ENCODE assay signal across 35 cellular contexts in genomic region chr5:63261695-63262094, GRCh38.
"Had no signal": no experiment of that assay in that cellular context is flagged by ENCODE, and none has a peak within 500 bp of the region (broad histone marks: within the 10 kb centered on the region; RNA-seq: fewer than 3 reads in every experiment).

No MANE protein-coding gene starts in this region.

- H3K27ac ChIP-seq: adrenal gland, coronary artery, dorsolateral prefrontal cortex, neutrophil, ovary, sigmoid colon, suprapubic skin, tibial artery, upper lobe of right lung, VCaP had no signal

- H3K27me3 ChIP-seq: adrenal gland, dorsolateral prefrontal cortex, esophagus squamous epithelium, heart right ventricle, neutrophil, ovary, sigmoid colon, suprapubic skin, tibial artery, upper lobe of right lung had no signal

- ATAC-seq: effector memory CD8-positive, alpha-beta T cell; left ventricle myocardium superior; stimulated activated naive B cell treated with anti-CD40 and anti-IgM and Interleukin-4, amounts not matched to agents 10 μg/mL and 1 μg/mL and 100 μg/mL, for 72 hours; upper lobe of right lung had no signal

- H3K9me3 ChIP-seq: esophagus squamous epithelium, heart right ventricle, neutrophil, ovary, sigmoid colon, suprapubic skin, tibial artery, upper lobe of right lung had no signal

- H3K27ac Mint-ChIP-seq: activated naive CD4-positive, alpha-beta T cell treated with anti-CD3 and anti-CD28 coated beads for 36 hours; activated naive CD8-positive, alpha-beta T cell treated with anti-CD3 and anti-CD28 coated beads for 36 hours; activated T-helper 1 cell treated with anti-CD3 and anti-CD28 coated beads, Interleukin-12 subunit alpha, Interleukin-12 subunit beta, Interleukin-2, Interleukin-4 antibody, amounts not matched to agents 30 ng/mL and 10 ng/mL and 1 ng/mL, durations not matched to agents 14 hours and 24 hours and 36 hours; brain; effector memory CD8-positive, alpha-beta T cell; naive B cell; nephron progenitor cell; progenitor cell of endocrine pancreas; stimulated activated naive B cell treated with anti-CD40 and anti-IgM and Interleukin-4, amounts not matched to agents 10 μg/mL and 1 μg/mL and 100 μg/mL, for 72 hours; T-helper 1 cell treated with Interleukin-12 subunit alpha and Interleukin-12 subunit beta and Interleukin-4 antibody, amounts not matched to agents 30 μg/mL and 1 μg/mL, for 36 hours had no signal

- H3K4me1 ChIP-seq: adrenal gland, sigmoid colon, suprapubic skin, tibial artery, upper lobe of right lung had no signal

- H3K36me3 ChIP-seq: adrenal gland, esophagus squamous epithelium, heart right ventricle, neutrophil, ovary, sigmoid colon, suprapubic skin, tibial artery, upper lobe of right lung had no signal

- H3K4me1 Mint-ChIP-seq: activated naive CD8-positive, alpha-beta T cell treated with anti-CD3 and anti-CD28 coated beads for 36 hours; brain; naive B cell; nephron progenitor cell; stimulated activated naive B cell treated with anti-CD40 and anti-IgM and Interleukin-4, amounts not matched to agents 10 μg/mL and 1 μg/mL and 100 μg/mL, for 72 hours had no signal

- H3K27me3 Mint-ChIP-seq: activated naive CD8-positive, alpha-beta T cell treated with anti-CD3 and anti-CD28 coated beads for 36 hours; brain; effector memory CD8-positive, alpha-beta T cell; naive B cell; progenitor cell of endocrine pancreas; stimulated activated naive B cell treated with anti-CD40 and anti-IgM and Interleukin-4, amounts not matched to agents 10 μg/mL and 1 μg/mL and 100 μg/mL, for 72 hours had no signal

- H3K4me3 ChIP-seq: adrenal gland, coronary artery, dorsolateral prefrontal cortex, esophagus squamous epithelium, heart right ventricle, ovary, sigmoid colon, suprapubic skin, tibial artery, upper lobe of right lung had no signal

- H3K4me3 Mint-ChIP-seq: activated naive CD4-positive, alpha-beta T cell treated with anti-CD3 and anti-CD28 coated beads for 36 hours; activated naive CD8-positive, alpha-beta T cell treated with anti-CD3 and anti-CD28 coated beads for 36 hours; activated T-helper 1 cell treated with anti-CD3 and anti-CD28 coated beads, Interleukin-12 subunit alpha, Interleukin-12 subunit beta, Interleukin-2, Interleukin-4 antibody, amounts not matched to agents 30 ng/mL and 10 ng/mL and 1 ng/mL, durations not matched to agents 14 hours and 24 hours and 36 hours; brain; effector memory CD8-positive, alpha-beta T cell; mesothelial cell of epicardium; naive B cell; nephron progenitor cell; stimulated activated naive B cell treated with anti-CD40 and anti-IgM and Interleukin-4, amounts not matched to agents 10 μg/mL and 1 μg/mL and 100 μg/mL, for 72 hours; T-helper 1 cell treated with Interleukin-12 subunit alpha and Interleukin-12 subunit beta and Interleukin-4 antibody, amounts not matched to agents 30 μg/mL and 1 μg/mL, for 36 hours had no signal

- DNase-seq: activated CD4-positive, alpha-beta T cell treated with anti-CD3 and anti-CD28 coated beads for 4 hours; activated CD4-positive, alpha-beta T cell treated with anti-CD3 and anti-CD28 coated beads, Interleukin-2, amount 50 U/mL, for 4 hours; activated CD8-positive, alpha-beta memory T cell treated with anti-CD3 and anti-CD28 coated beads for 24 hours; activated effector memory CD4-positive, alpha-beta T cell treated with anti-CD3 and anti-CD28 coated beads, Interleukin-2, amount 50 U/mL, for 16 hours; activated naive CD4-positive, alpha-beta T cell treated with anti-CD3 and anti-CD28 coated beads for 36 hours; activated naive CD8-positive, alpha-beta T cell treated with anti-CD3 and anti-CD28 coated beads for 36 hours; activated T-cell treated with anti-CD3 and anti-CD28 coated beads, Interleukin-2, amount 50 U/mL, for 1 hour; adrenal gland; aorta; dorsolateral prefrontal cortex; effector memory CD8-positive, alpha-beta T cell; esophagus squamous epithelium; heart right ventricle; left ventricle myocardium superior; naive B cell; nephron progenitor cell; ovary; retina; sigmoid colon; small intestine; stimulated activated CD4-positive, alpha-beta T cell treated with anti-CD3 and anti-CD28 coated beads, Interleukin-15, amount 100 ng/mL, for 24 hours; stimulated activated CD4-positive, alpha-beta T cell treated with anti-CD3 and anti-CD28 coated beads, Interleukin-2, amount 100 ng/mL, for 24 hours; stimulated activated naive B cell treated with anti-CD40 and anti-IgM and Interleukin-4, amounts not matched to agents 10 μg/mL and 1 μg/mL and 100 μg/mL, for 72 hours; T-helper 9 cell; tibial artery; upper lobe of right lung had no signal

- H3K36me3 Mint-ChIP-seq: activated naive CD8-positive, alpha-beta T cell treated with anti-CD3 and anti-CD28 coated beads for 36 hours; brain; mesothelial cell of epicardium; naive B cell; stimulated activated naive B cell treated with anti-CD40 and anti-IgM and Interleukin-4, amounts not matched to agents 10 μg/mL and 1 μg/mL and 100 μg/mL, for 72 hours had no signal

- H3K9me3 Mint-ChIP-seq: activated naive CD8-positive, alpha-beta T cell treated with anti-CD3 and anti-CD28 coated beads for 36 hours; brain; mesothelial cell of epicardium; nephron progenitor cell; T-helper 1 cell treated with Interleukin-12 subunit alpha and Interleukin-12 subunit beta and Interleukin-4 antibody, amounts not matched to agents 30 μg/mL and 1 μg/mL, for 36 hours had no signal
